In genomic region chr10:93336110-93336509, GRCh38 we compare ENCODE assay signal across 29 cellular contexts.
"Had no signal": no experiment of that assay in that cellular context is flagged by ENCODE, and none has a peak within 500 bp of the region (broad histone marks: within the 10 kb centered on the region; RNA-seq: fewer than 3 reads in every experiment).

No MANE protein-coding gene starts in this region.

- H3K4me3 ChIP-seq: body of pancreas, cardiac muscle cell, colonic mucosa, dorsolateral prefrontal cortex, ovary, right lobe of liver, testis, transverse colon, uterus had no signal

- H3K27me3 ChIP-seq: body of pancreas, cardiac muscle cell, colonic mucosa, dorsolateral prefrontal cortex, ovary, right lobe of liver, testis, transverse colon, uterus had no signal

- H3K9me3 ChIP-seq: body of pancreas, colonic mucosa, neutrophil, ovary, right lobe of liver, testis, transverse colon, uterus had no signal

- DNase-seq: activated CD4-positive, alpha-beta T cell treated with anti-CD3 and anti-CD28 coated beads for 48 hours; activated CD4-positive, alpha-beta T cell treated with anti-CD3 and anti-CD28 coated beads, Interleukin-2, amount 50 U/mL, for 48 hours; activated CD8-positive, alpha-beta memory T cell treated with anti-CD3 and anti-CD28 coated beads for 24 hours; activated effector memory CD4-positive, alpha-beta T cell treated with Interleukin-2 at 50 U/mL for 16 hours; activated naive CD4-positive, alpha-beta T cell treated with Interleukin-2 at 50 U/mL for 16 hours; anterior cingulate cortex; body of pancreas; cerebellar nuclear complex; colonic mucosa; dorsolateral prefrontal cortex; effector memory CD4-positive, alpha-beta T cell; islet precursor cell; left colon; mammary epithelial cell; naive B cell; nephron progenitor cell; ovary; right lobe of liver; stimulated activated CD4-positive, alpha-beta T cell treated with anti-CD3 and anti-CD28 coated beads, Interleukin-12 subunit alpha, Interleukin-12 subunit beta, amount 100 ng/mL, for 4 hours; stimulated activated CD4-positive, alpha-beta T cell treated with anti-CD3 and anti-CD28 coated beads, Interleukin-4, amount 100 ng/mL, for 1 hour; stimulated activated naive CD8-positive, alpha-beta T cell treated with anti-CD3 and anti-CD28 coated beads, Interleukin-15, Interleukin-2, amounts not matched to agents 100 U/mL and 50 U/mL, for 24 hours; T-helper 9 cell; testis; transverse colon; uterus; WERI-Rb-1 had no signal

- H3K4me1 ChIP-seq: body of pancreas, colonic mucosa, right lobe of liver, testis, transverse colon, uterus had no signal

- ATAC-seq: activated CD4-positive, CD25-positive, alpha-beta regulatory T cell treated with anti-CD3 and anti-CD28 coated beads, Interleukin-2, amount 50 U/mL, for 24 hours; body of pancreas; left colon; right lobe of liver; stimulated activated naive CD8-positive, alpha-beta T cell treated with anti-CD3 and anti-CD28 coated beads, Interleukin-15, Interleukin-2, amounts not matched to agents 100 U/mL and 50 U/mL, for 24 hours had no signal

- H3K27ac ChIP-seq: body of pancreas, cardiac muscle cell, colonic mucosa, dorsolateral prefrontal cortex, neutrophil, ovary, right lobe of liver, testis, transverse colon, uterus, WERI-Rb-1 had no signal

- H3K36me3 ChIP-seq: cardiac muscle cell, colonic mucosa, neutrophil, right lobe of liver, uterus, WERI-Rb-1 had no signal
